14 cellular contexts compared by ENCODE assay signal in the genomic region with DNA sequence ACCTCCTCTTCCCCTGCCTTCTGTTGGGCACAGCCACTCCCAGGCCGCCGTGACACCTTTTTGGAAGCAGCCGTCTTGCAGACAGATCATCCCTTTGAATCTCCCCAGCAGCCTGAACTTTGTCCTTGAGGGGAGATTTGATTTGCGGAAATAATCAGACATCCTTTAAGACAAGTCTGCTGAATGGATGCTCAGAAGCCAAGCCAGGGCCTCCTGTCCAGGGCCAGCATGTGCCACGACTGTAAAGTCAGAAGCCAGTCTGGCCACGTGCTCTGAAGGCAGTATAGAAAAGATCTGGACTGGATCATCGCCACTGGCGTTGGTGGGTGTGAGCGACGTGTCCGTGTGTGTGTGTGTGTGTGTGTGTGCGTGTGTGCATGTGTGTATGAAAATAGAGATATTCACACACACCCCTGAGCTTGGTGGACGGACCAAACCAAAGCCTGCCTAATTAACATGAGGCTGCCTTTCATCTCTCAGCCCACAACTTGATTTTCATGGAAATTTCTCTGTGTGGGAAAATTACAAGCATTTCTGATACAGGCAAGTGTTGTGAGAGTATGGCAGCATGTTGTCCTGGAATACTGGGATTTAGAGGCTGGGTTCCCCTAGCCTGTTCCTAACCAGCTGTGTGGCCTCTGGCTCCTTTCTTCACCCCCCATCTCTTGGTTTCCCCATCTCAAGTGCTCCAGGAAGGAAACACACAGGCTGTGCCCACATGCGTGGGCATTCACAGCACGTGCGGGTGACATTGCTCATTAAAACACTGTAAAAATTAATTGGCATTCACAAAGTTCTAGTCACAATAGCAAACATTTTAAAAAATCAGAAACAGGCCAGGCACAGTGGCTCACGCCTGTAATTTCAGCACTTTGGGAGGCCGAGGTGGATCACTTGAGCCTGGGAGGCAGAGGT.
DNase-seq lines count a peak whose midpoint lies in the region; ATAC-seq and TF ChIP-seq lines count a peak whose summit lies in the region.
"Had no signal": no experiment of that assay in that cellular context is flagged by ENCODE, and none has a peak within 500 bp of the region (broad histone marks: within the 10 kb centered on the region; RNA-seq: fewer than 3 reads in every experiment).

No MANE protein-coding gene starts in this region.

- peak overlapping the region in 7 of 11 experiments; percentile 4 to 50 (median 31); a peak in 8 of 22 replicates for H3K27ac ChIP-seq in BLaER1 treated with 17β-estradiol and CSF1 and Interleukin-3, amounts not matched to agents 10 nM and 100 nM
- H3K27ac ChIP-seq in endodermal cell (ENCODE audit: low read depth, low read length) (no peak overlapping the region), prostate gland (peak overlapping the region; percentile 99 to 100)

- peaks cover 35 to 36% (median 36%) of the 10 kb centered on the region in 11 experiments for H3K27me3 ChIP-seq in BLaER1 treated with 17β-estradiol and CSF1 and Interleukin-3, amounts not matched to agents 10 nM and 100 nM
- peaks cover 5% of the 10 kb centered on the region for H3K27me3 ChIP-seq in endodermal cell (ENCODE audit: control insufficient read depth, insufficient read depth, low read length, poor library complexity, severe bottlenecking)
- H3K27me3 ChIP-seq in prostate gland (replicated peaks; ENCODE audit: insufficient read depth) = no peaks in the 10 kb centered on the region

- WGBS in endodermal cell (ENCODE audit: insufficient coverage in 1 of 2, insufficient read length in 1 of 2), 2 experiments = 89 to 93% methylated on average over 6 to 14 of the region's 18 CpGs
- 68% methylated on average over 18 of the region's 18 CpGs for WGBS in prostate gland

- peak; percentile 68 for DNase-seq in LHCN-M2 (ENCODE audit: low read depth)
- DNase-seq in endodermal cell = peak; percentile 39
- DNase-seq in prostate gland (ENCODE audit: low spot score) = no peak
- no peak for DNase-seq in DMS153 treated with DMSO at 0.1 percent for 48 hours (lab: John Stamatoyannopoulos, UW; ENCODE audit: unreplicated experiment)
- DNase-seq in amniotic stem cell (lab: John Stamatoyannopoulos, UW) = no peak
- DNase-seq in NCI-H345 treated with DMSO at 0.1 percent for 48 hours (lab: John Stamatoyannopoulos, UW; ENCODE audit: unreplicated experiment) = no peak
- DNase-seq: activated CD4-positive, alpha-beta T cell treated with anti-CD3 and anti-CD28 coated beads for 1 hour; Caco-2; NCI-H1436; stimulated activated CD4-positive, alpha-beta T cell treated with anti-CD3 and anti-CD28 coated beads, Interleukin-4, amount 100 ng/mL, for 24 hours; stimulated activated naive CD8-positive, alpha-beta T cell treated with anti-CD3 and anti-CD28 coated beads, Interleukin-15, Interleukin-2, amounts not matched to agents 100 U/mL and 50 U/mL, for 24 hours had no signal

- no peak overlapping the region for H3K4me3 ChIP-seq in BLaER1 treated with 17β-estradiol and CSF1 and Interleukin-3, amounts not matched to agents 10 nM and 100 nM
- no peak overlapping the region for H3K4me3 ChIP-seq in endodermal cell (ENCODE audit: low read length)
- no peak overlapping the region for H3K4me3 ChIP-seq in prostate gland

- no peak for TF ChIP-seq POLR2A in prostate gland (IDR thresholded peaks at IDR 0.05)

- ATAC-seq in HG03039 (IDR thresholded peaks at IDR 0.05; ENCODE audit: unreplicated experiment) = no peak
- ATAC-seq: stimulated activated naive CD8-positive, alpha-beta T cell treated with anti-CD3 and anti-CD28 coated beads, Interleukin-15, Interleukin-2, amounts not matched to agents 100 U/mL and 50 U/mL, for 24 hours had no signal

- peaks cover 54 to 68% (median 59%) of the 10 kb centered on the region in 10 experiments for H3K4me1 ChIP-seq in BLaER1 treated with 17β-estradiol and CSF1 and Interleukin-3, amounts not matched to agents 10 nM and 100 nM
- H3K4me1 ChIP-seq in endodermal cell (ENCODE audit: control insufficient read depth, insufficient read depth, low read length) (peaks cover 3% of the 10 kb centered on the region), prostate gland (replicated peaks) (peaks cover 6% of the 10 kb centered on the region)

- no peaks in the 10 kb centered on the region for H3K9me3 ChIP-seq in BLaER1 treated with 17β-estradiol and CSF1 and Interleukin-3, amounts not matched to agents 10 nM and 100 nM (replicated peaks in 1 of 11)
- H3K9me3 ChIP-seq in endodermal cell (ENCODE audit: control insufficient read depth, low read length) (no peaks in the 10 kb centered on the region), prostate gland (no peaks in the 10 kb centered on the region)
- H3K9me3 ChIP-seq: Caco-2 had no signal

- no peaks in the 10 kb centered on the region for H3K36me3 Mint-ChIP-seq in endodermal cell (ENCODE audit: low read depth)

- H3K9me3 Mint-ChIP-seq in endodermal cell = no peaks in the 10 kb centered on the region
- H3K9me3 Mint-ChIP-seq: activated T-helper 2 cell treated with anti-CD3 and anti-CD28 coated beads, Interferon-gamma antibody, Interleukin-2, Interleukin-4, amounts not matched to agents 10 μg/mL and 5 μg/mL and 100 μg/mL, durations not matched to agents 14 hours and 24 hours and 36 hours had no signal

- intact Hi-C loops in prostate gland (cut with DNase I) = no loop called here

- H3K27me3 Mint-ChIP-seq in endodermal cell (ENCODE audit: insufficient read depth) = peaks cover under 1% of the 10 kb centered on the region

- no peaks in the 10 kb centered on the region for H3K36me3 ChIP-seq in BLaER1 treated with 17β-estradiol and CSF1 and Interleukin-3, amounts not matched to agents 10 nM and 100 nM
- H3K36me3 ChIP-seq in endodermal cell (ENCODE audit: control insufficient read depth, insufficient read depth, low read length) (no peaks in the 10 kb centered on the region), prostate gland (no peaks in the 10 kb centered on the region)

- H3K4me2 ChIP-seq in BLaER1 treated with 17β-estradiol and CSF1 and Interleukin-3, amounts not matched to agents 10 nM and 100 nM = peak overlapping the region; percentile 61 to 90 (median 82)

- H3K27ac Mint-ChIP-seq in endodermal cell = no peak overlapping the region
- H3K27ac Mint-ChIP-seq: activated T-helper 2 cell treated with anti-CD3 and anti-CD28 coated beads, Interferon-gamma antibody, Interleukin-2, Interleukin-4, amounts not matched to agents 10 μg/mL and 5 μg/mL and 100 μg/mL, durations not matched to agents 14 hours and 24 hours and 36 hours had no signal

- H4K20me1 ChIP-seq in BLaER1 treated with 17β-estradiol and CSF1 and Interleukin-3, amounts not matched to agents 10 nM and 100 nM = no peaks in the 10 kb centered on the region; a peak in 1 of 22 replicates

- H3K4me1 Mint-ChIP-seq in endodermal cell = peaks cover 9% of the 10 kb centered on the region

- H3K9ac ChIP-seq in BLaER1 treated with 17β-estradiol and CSF1 and Interleukin-3, amounts not matched to agents 10 nM and 100 nM = peak overlapping the region in 6 of 11 experiments; percentile 18 to 56 (median 32); a peak in 10 of 22 replicates
- H3K9ac ChIP-seq in endodermal cell (ENCODE audit: extremely low read depth, low read length, poor library complexity, severe bottlenecking) = no peak overlapping the region

- TF ChIP-seq CTCF in endodermal cell (conservative IDR thresholded peaks at IDR 0.05) = no peak
- no peak for TF ChIP-seq CTCF in prostate gland (IDR thresholded peaks at IDR 0.05)

- no peak overlapping the region for H3K4me3 Mint-ChIP-seq in endodermal cell

Comparison
In these comparisons a context has a peak if more than half of its experiments do, and no peak if none do; other contexts are left out.
1. DNase-seq: peak in LHCN-M2 (single experiment) and endodermal cell (single experiment); none in prostate gland (single experiment), DMS153 treated with DMSO at 0.1 percent for 48 hours (single experiment), amniotic stem cell (single experiment) and NCI-H345 treated with DMSO at 0.1 percent for 48 hours (single experiment).